ENCODE assay signal across 29 cellular contexts in the genomic region with DNA sequence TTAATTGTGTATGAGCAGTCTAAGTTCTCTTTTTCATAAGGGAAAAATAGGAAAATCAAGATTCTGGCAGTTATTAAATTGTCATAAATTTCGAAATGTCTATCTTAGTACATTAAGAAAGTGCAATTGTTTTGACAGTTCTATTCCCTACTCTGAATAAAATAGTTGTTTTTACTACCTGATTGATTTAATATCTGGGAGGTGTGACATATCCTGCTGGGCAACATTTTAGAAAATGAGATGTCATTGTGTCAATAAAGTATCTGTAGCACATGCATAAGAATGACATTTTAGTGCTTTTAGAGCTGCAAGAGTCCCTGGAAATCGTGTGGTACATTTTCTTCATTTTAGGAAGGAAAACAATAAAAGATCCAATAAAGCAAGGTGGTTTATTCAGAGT.
"Had no signal": no experiment of that assay in that cellular context is flagged by ENCODE, and none has a peak within 500 bp of the region (broad histone marks: within the 10 kb centered on the region; RNA-seq: fewer than 3 reads in every experiment).

No MANE protein-coding gene starts in this region.

- H3K36me3 Mint-ChIP-seq: naive thymus-derived CD8-positive, alpha-beta T cell; natural killer cell treated with Interleukin-12 subunit alpha and Interleukin-12 subunit beta and Interleukin-15 and Interleukin-18, amount 100 ng/mL, for 72 hours; neural progenitor cell; stimulated activated effector memory CD8-positive, alpha-beta T cell treated with anti-CD3 and anti-CD28 coated beads, Interleukin-12 subunit alpha, Interleukin-12 subunit beta, amount 100 ng/mL, for 72 hours; stimulated activated naive B cell treated with anti-CD40 and anti-IgM and Interleukin-4, amounts not matched to agents 10 μg/mL and 1 μg/mL and 100 μg/mL, for 72 hours had no signal

- H3K79me2 ChIP-seq: parathyroid adenoma had no signal

- H3K9me3 Mint-ChIP-seq: naive thymus-derived CD8-positive, alpha-beta T cell; nephron progenitor cell; stimulated activated effector memory CD8-positive, alpha-beta T cell treated with anti-CD3 and anti-CD28 coated beads, Interleukin-12 subunit alpha, Interleukin-12 subunit beta, amount 100 ng/mL, for 72 hours; stimulated activated naive B cell treated with anti-CD40 and anti-IgM and Interleukin-4, amounts not matched to agents 10 μg/mL and 1 μg/mL and 100 μg/mL, for 72 hours; stimulated activated naive CD8-positive, alpha-beta T cell treated with anti-CD3 and anti-CD28 coated beads, Interleukin-15, Interleukin-2, amounts not matched to agents 100 ng/mL and 50 ng/mL, for 24 hours had no signal

- H3K27me3 Mint-ChIP-seq: natural killer cell treated with Interleukin-12 subunit alpha and Interleukin-12 subunit beta and Interleukin-15 and Interleukin-18, amount 100 ng/mL, for 72 hours; progenitor cell of endocrine pancreas; stimulated activated naive B cell treated with anti-CD40 and anti-IgM and Interleukin-4, amounts not matched to agents 10 μg/mL and 1 μg/mL and 100 μg/mL, for 72 hours; stimulated activated naive CD8-positive, alpha-beta T cell treated with anti-CD3 and anti-CD28 coated beads, Interleukin-15, Interleukin-2, amounts not matched to agents 100 ng/mL and 50 ng/mL, for 24 hours had no signal

- H3K4me1 Mint-ChIP-seq: naive thymus-derived CD8-positive, alpha-beta T cell; stimulated activated effector memory CD8-positive, alpha-beta T cell treated with anti-CD3 and anti-CD28 coated beads, Interleukin-12 subunit alpha, Interleukin-12 subunit beta, amount 100 ng/mL, for 72 hours; stimulated activated naive B cell treated with anti-CD40 and anti-IgM and Interleukin-4, amounts not matched to agents 10 μg/mL and 1 μg/mL and 100 μg/mL, for 72 hours had no signal

- H3K27me3 ChIP-seq: neural progenitor cell, ovary, right lobe of liver, sigmoid colon, stomach, thyroid gland, tibial nerve, upper lobe of right lung, uterus had no signal

- H3K9ac ChIP-seq: neural progenitor cell, parathyroid adenoma had no signal

- H3K27ac ChIP-seq: neural progenitor cell, ovary, parathyroid adenoma, psoas muscle, right lobe of liver, sigmoid colon, stomach, thoracic aorta, thyroid gland, tibial nerve, upper lobe of right lung, uterus had no signal

- DNase-seq: naive thymus-derived CD8-positive, alpha-beta T cell; nephron progenitor cell; occipital lobe; ovary; posterior cingulate gyrus; psoas muscle; right cardiac atrium; right lobe of liver; sigmoid colon; small intestine; stimulated activated CD4-positive, alpha-beta T cell treated with anti-CD3 and anti-CD28 coated beads, Interleukin-15, amount 100 ng/mL, for 24 hours; stimulated activated CD4-positive, alpha-beta T cell treated with anti-CD3 and anti-CD28 coated beads, Interleukin-2, amount 100 ng/mL, for 24 hours; stimulated activated CD4-positive, alpha-beta T cell treated with anti-CD3 and anti-CD28 coated beads, Interleukin-2, amount 100 ng/mL, for 48 hours; stimulated activated CD4-positive, alpha-beta T cell treated with anti-CD3 and anti-CD28 coated beads, Interleukin-4, amount 100 ng/mL, for 24 hours; stimulated activated naive B cell treated with anti-CD40 and anti-IgM and Interleukin-4, amounts not matched to agents 10 μg/mL and 1 μg/mL and 100 μg/mL, for 72 hours; stimulated activated naive CD4-positive, alpha-beta T cell treated with Interleukin-2 at 50 U/mL for 16 hours; stomach; thyroid gland; trophoblast cell; upper lobe of right lung; uterus had no signal

- H3K4me3 Mint-ChIP-seq: naive thymus-derived CD8-positive, alpha-beta T cell; natural killer cell treated with Interleukin-12 subunit alpha and Interleukin-12 subunit beta and Interleukin-15 and Interleukin-18, amount 100 ng/mL, for 72 hours; nephron progenitor cell; neural progenitor cell; stimulated activated effector memory CD8-positive, alpha-beta T cell treated with anti-CD3 and anti-CD28 coated beads, Interleukin-12 subunit alpha, Interleukin-12 subunit beta, amount 100 ng/mL, for 72 hours; stimulated activated naive B cell treated with anti-CD40 and anti-IgM and Interleukin-4, amounts not matched to agents 10 μg/mL and 1 μg/mL and 100 μg/mL, for 72 hours; stimulated activated naive CD8-positive, alpha-beta T cell treated with anti-CD3 and anti-CD28 coated beads, Interleukin-15, Interleukin-2, amounts not matched to agents 100 ng/mL and 50 ng/mL, for 24 hours had no signal

- H3K4me3 ChIP-seq: neural progenitor cell, ovary, psoas muscle, right lobe of liver, sigmoid colon, stomach, thoracic aorta, thyroid gland, tibial nerve, upper lobe of right lung, uterus had no signal

- H3K4me1 ChIP-seq: parathyroid adenoma, psoas muscle, right lobe of liver, sigmoid colon, stomach, thyroid gland, tibial nerve, upper lobe of right lung, uterus had no signal

- H3K9me3 ChIP-seq: ovary, psoas muscle, right lobe of liver, sigmoid colon, stomach, thoracic aorta, thyroid gland, tibial nerve, upper lobe of right lung, uterus had no signal

- H3K27ac Mint-ChIP-seq: naive thymus-derived CD8-positive, alpha-beta T cell; natural killer cell treated with Interleukin-12 subunit alpha and Interleukin-12 subunit beta and Interleukin-15 and Interleukin-18, amount 100 ng/mL, for 72 hours; nephron progenitor cell; neural progenitor cell; progenitor cell of endocrine pancreas; stimulated activated effector memory CD8-positive, alpha-beta T cell treated with anti-CD3 and anti-CD28 coated beads, Interleukin-12 subunit alpha, Interleukin-12 subunit beta, amount 100 ng/mL, for 72 hours; stimulated activated naive B cell treated with anti-CD40 and anti-IgM and Interleukin-4, amounts not matched to agents 10 μg/mL and 1 μg/mL and 100 μg/mL, for 72 hours; stimulated activated naive CD8-positive, alpha-beta T cell treated with anti-CD3 and anti-CD28 coated beads, Interleukin-15, Interleukin-2, amounts not matched to agents 100 ng/mL and 50 ng/mL, for 24 hours had no signal

- ATAC-seq: naive thymus-derived CD8-positive, alpha-beta T cell; natural killer cell treated with Interleukin-12 subunit alpha and Interleukin-12 subunit beta and Interleukin-15 and Interleukin-18, amount 100 ng/mL, for 72 hours; psoas muscle; right cardiac atrium; right lobe of liver; stimulated activated effector memory CD8-positive, alpha-beta T cell treated with anti-CD3 and anti-CD28 coated beads, Interleukin-12 subunit alpha, Interleukin-12 subunit beta, amount 100 ng/mL, for 72 hours; stimulated activated naive B cell treated with anti-CD40 and anti-IgM and Interleukin-4, amounts not matched to agents 10 μg/mL and 1 μg/mL and 100 μg/mL, for 72 hours; upper lobe of right lung had no signal

- H3K36me3 ChIP-seq: neural progenitor cell, ovary, right lobe of liver, sigmoid colon, stomach, thoracic aorta, thyroid gland, tibial nerve, upper lobe of right lung, uterus had no signal

- H3K4me2 ChIP-seq: neural progenitor cell had no signal

- H2AFZ ChIP-seq: parathyroid adenoma had no signal
